Comparison of ENCODE assay signal across 5 cellular contexts in the genomic region with DNA sequence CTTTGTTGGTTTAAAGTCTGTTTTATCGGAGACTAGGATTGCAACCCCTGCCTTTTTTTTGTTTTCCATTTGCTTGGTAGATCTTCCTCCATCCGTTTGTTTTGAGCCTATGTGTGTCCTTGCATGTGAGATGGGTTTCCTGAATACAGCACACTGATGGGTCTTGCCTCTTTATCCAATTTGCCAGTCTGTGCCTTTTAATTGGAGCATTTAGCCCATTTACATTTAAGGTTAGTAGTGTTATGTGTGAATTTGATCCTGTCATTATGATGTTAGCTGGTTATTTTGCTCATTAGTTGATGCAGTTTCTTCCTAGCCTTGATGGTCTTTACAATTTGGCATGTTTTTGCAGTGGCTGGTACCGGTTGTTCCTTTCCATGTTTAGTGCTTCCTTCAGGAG.
DNase-seq lines count a peak whose midpoint lies in the region; ATAC-seq lines count a peak whose summit lies in the region.
"Not testable (repeated sequence)": the region's sequence is repeated elsewhere in the genome, so short reads cannot be mapped to it uniquely, and the experiment has no call there.

No MANE protein-coding gene starts in this region.

- intact Hi-C loops in naive thymus-derived CD4-positive, alpha-beta T cell (cut with micrococcal nuclease): not testable (repeated sequence)

- POLR2A ChIA-PET in naive thymus-derived CD4-positive, alpha-beta T cell (lab: Charles Lee): not testable (repeated sequence)

- not testable (repeated sequence) for H3K27me3 ChIP-seq in naive thymus-derived CD4-positive, alpha-beta T cell (ENCODE audit: control insufficient read depth in 2 of 2, insufficient read depth in 2 of 2, low read length in 2 of 2)

- peaks cover 16 to 29% of the 10 kb centered on the region in 2 donors for H3K36me3 Mint-ChIP-seq in activated T-cell treated with anti-CD3 and anti-CD28 coated beads, Interleukin-2, amount 50 U/mL, for 72 hours (ENCODE audit: insufficient read depth in 2 of 2)
- peaks cover 55% of the 10 kb centered on the region for H3K36me3 Mint-ChIP-seq in activated naive CD4-positive, alpha-beta T cell treated with anti-CD3 and anti-CD28 coated beads, Interleukin-2, amount 10 ng/mL, durations not matched to agents 7 days and 5 days
- peaks cover 11% of the 10 kb centered on the region for H3K36me3 Mint-ChIP-seq in central memory CD8-positive, alpha-beta T cell (ENCODE audit: insufficient read depth)
- H3K36me3 Mint-ChIP-seq in naive thymus-derived CD4-positive, alpha-beta T cell: peaks cover 12 to 75% (median 42%) of the 10 kb centered on the region in 5 donors
- H3K36me3 Mint-ChIP-seq in stimulated activated naive B cell treated with anti-CD40 and anti-IgM and Interleukin-4, amounts not matched to agents 10 μg/mL and 1 μg/mL and 100 μg/mL, for 72 hours: peaks cover 41 to 51% of the 10 kb centered on the region in 2 donors

- not testable (repeated sequence) for DNase-seq in activated T-cell treated with anti-CD3 and anti-CD28 coated beads, Interleukin-2, amount 50 U/mL, for 72 hours; activated naive CD4-positive, alpha-beta T cell treated with anti-CD3 and anti-CD28 coated beads, Interleukin-2, amount 10 ng/mL, durations not matched to agents 7 days and 5 days; central memory CD8-positive, alpha-beta T cell (ENCODE audit: low spot score in 2 of 2); naive thymus-derived CD4-positive, alpha-beta T cell; stimulated activated naive B cell treated with anti-CD40 and anti-IgM and Interleukin-4, amounts not matched to agents 10 μg/mL and 1 μg/mL and 100 μg/mL, for 72 hours

- H3K9me3 Mint-ChIP-seq in activated T-cell treated with anti-CD3 and anti-CD28 coated beads, Interleukin-2, amount 50 U/mL, for 72 hours; central memory CD8-positive, alpha-beta T cell: not testable (repeated sequence)
- peaks cover 13% of the 10 kb centered on the region for H3K9me3 Mint-ChIP-seq in activated naive CD4-positive, alpha-beta T cell treated with anti-CD3 and anti-CD28 coated beads, Interleukin-2, amount 10 ng/mL, durations not matched to agents 7 days and 5 days
- H3K9me3 Mint-ChIP-seq in naive thymus-derived CD4-positive, alpha-beta T cell: peaks cover 0 to 21% (median 10%) of the 10 kb centered on the region in 11 donors
- H3K9me3 Mint-ChIP-seq in stimulated activated naive B cell treated with anti-CD40 and anti-IgM and Interleukin-4, amounts not matched to agents 10 μg/mL and 1 μg/mL and 100 μg/mL, for 72 hours: peaks cover 9 to 13% of the 10 kb centered on the region in 2 donors

- not testable (repeated sequence) for H3K9me3 ChIP-seq in naive thymus-derived CD4-positive, alpha-beta T cell (ENCODE audit: control insufficient read depth in 2 of 3, low read length in 3 of 3)

- ATAC-seq in activated T-cell treated with anti-CD3 and anti-CD28 coated beads, Interleukin-2, amount 50 U/mL, for 72 hours (replicated peaks in 1 of 2); central memory CD8-positive, alpha-beta T cell (replicated peaks; ENCODE audit: extremely low read depth, poor library complexity, severe bottlenecking); naive thymus-derived CD4-positive, alpha-beta T cell; stimulated activated naive B cell treated with anti-CD40 and anti-IgM and Interleukin-4, amounts not matched to agents 10 μg/mL and 1 μg/mL and 100 μg/mL, for 72 hours (replicated peaks): not testable (repeated sequence)

- peak overlapping the region; percentile 12 for H3K27ac Mint-ChIP-seq in activated T-cell treated with anti-CD3 and anti-CD28 coated beads, Interleukin-2, amount 50 U/mL, for 72 hours
- peak overlapping the region; percentile 43 for H3K27ac Mint-ChIP-seq in activated naive CD4-positive, alpha-beta T cell treated with anti-CD3 and anti-CD28 coated beads, Interleukin-2, amount 10 ng/mL, durations not matched to agents 7 days and 5 days
- peak overlapping the region; percentile 9 for H3K27ac Mint-ChIP-seq in central memory CD8-positive, alpha-beta T cell (ENCODE audit: low read depth)
- peak overlapping the region in 7 of 9 donors; percentile 16 to 87 (median 47) for H3K27ac Mint-ChIP-seq in naive thymus-derived CD4-positive, alpha-beta T cell
- H3K27ac Mint-ChIP-seq in stimulated activated naive B cell treated with anti-CD40 and anti-IgM and Interleukin-4, amounts not matched to agents 10 μg/mL and 1 μg/mL and 100 μg/mL, for 72 hours: peak overlapping the region; percentile 6

- CTCF ChIA-PET in activated naive CD4-positive, alpha-beta T cell treated with anti-CD3 and anti-CD28 coated beads, Interleukin-2, amount 10 ng/mL, durations not matched to agents 7 days and 5 days (lab: Charles Lee); naive thymus-derived CD4-positive, alpha-beta T cell (lab: Charles Lee): not testable (repeated sequence)

- H3K4me3 Mint-ChIP-seq in activated T-cell treated with anti-CD3 and anti-CD28 coated beads, Interleukin-2, amount 50 U/mL, for 72 hours; activated naive CD4-positive, alpha-beta T cell treated with anti-CD3 and anti-CD28 coated beads, Interleukin-2, amount 10 ng/mL, durations not matched to agents 7 days and 5 days; stimulated activated naive B cell treated with anti-CD40 and anti-IgM and Interleukin-4, amounts not matched to agents 10 μg/mL and 1 μg/mL and 100 μg/mL, for 72 hours: not testable (repeated sequence)
- peak overlapping the region; percentile 6 for H3K4me3 Mint-ChIP-seq in central memory CD8-positive, alpha-beta T cell
- H3K4me3 Mint-ChIP-seq in naive thymus-derived CD4-positive, alpha-beta T cell: peak overlapping the region in 1 of 10 donors; percentile 50

- H3K27me3 Mint-ChIP-seq in activated T-cell treated with anti-CD3 and anti-CD28 coated beads, Interleukin-2, amount 50 U/mL, for 72 hours (ENCODE audit: low read depth); activated naive CD4-positive, alpha-beta T cell treated with anti-CD3 and anti-CD28 coated beads, Interleukin-2, amount 10 ng/mL, durations not matched to agents 7 days and 5 days; central memory CD8-positive, alpha-beta T cell; naive thymus-derived CD4-positive, alpha-beta T cell; stimulated activated naive B cell treated with anti-CD40 and anti-IgM and Interleukin-4, amounts not matched to agents 10 μg/mL and 1 μg/mL and 100 μg/mL, for 72 hours: not testable (repeated sequence)

- H3K27ac ChIP-seq in naive thymus-derived CD4-positive, alpha-beta T cell (ENCODE audit: low read depth, low read length): not testable (repeated sequence)

- H3K4me1 Mint-ChIP-seq in activated T-cell treated with anti-CD3 and anti-CD28 coated beads, Interleukin-2, amount 50 U/mL, for 72 hours (ENCODE audit: low read depth): peaks cover 15% of the 10 kb centered on the region
- H3K4me1 Mint-ChIP-seq in activated naive CD4-positive, alpha-beta T cell treated with anti-CD3 and anti-CD28 coated beads, Interleukin-2, amount 10 ng/mL, durations not matched to agents 7 days and 5 days: not testable (repeated sequence)
- H3K4me1 Mint-ChIP-seq in central memory CD8-positive, alpha-beta T cell: peaks cover 52% of the 10 kb centered on the region
- H3K4me1 Mint-ChIP-seq in naive thymus-derived CD4-positive, alpha-beta T cell: peaks cover 2 to 79% (median 47%) of the 10 kb centered on the region in 7 donors
- peaks cover 14 to 24% of the 10 kb centered on the region in 2 donors for H3K4me1 Mint-ChIP-seq in stimulated activated naive B cell treated with anti-CD40 and anti-IgM and Interleukin-4, amounts not matched to agents 10 μg/mL and 1 μg/mL and 100 μg/mL, for 72 hours

- not testable (repeated sequence) for H3K4me3 ChIP-seq in naive thymus-derived CD4-positive, alpha-beta T cell (ENCODE audit: low read length)

- H3K4me1 ChIP-seq in naive thymus-derived CD4-positive, alpha-beta T cell (ENCODE audit: control insufficient read depth in 2 of 2, insufficient read depth in 2 of 2, low read length in 2 of 2): not testable (repeated sequence)

- not testable (repeated sequence) for H3K36me3 ChIP-seq in naive thymus-derived CD4-positive, alpha-beta T cell (ENCODE audit: control insufficient read depth in 2 of 3, insufficient read depth in 3 of 3, low read length in 3 of 3)
